In genomic region chr15:63124506-63124905, GRCh38 we compare ENCODE assay signal across 14 cellular contexts. TPM values are rescaled to one million over a fixed set of nuclear protein-coding genes. Genes with fewer than 3 reads are reported as not detected.
DNase-seq lines count a peak whose midpoint lies in the region; ATAC-seq and TF ChIP-seq lines count a peak whose summit lies in the region.
"Had no signal": no experiment of that assay in that cellular context is flagged by ENCODE, and none has a peak within 500 bp of the region (broad histone marks: within the 10 kb centered on the region; RNA-seq: fewer than 3 reads in every experiment).

No MANE protein-coding gene starts in this region.

- peaks cover 31% of the 10 kb centered on the region for H3K4me1 Mint-ChIP-seq in nephron progenitor cell
- peaks cover 8% of the 10 kb centered on the region for H3K4me1 Mint-ChIP-seq in MCF 10A (ENCODE audit: insufficient read depth, unreplicated experiment)
- H3K4me1 Mint-ChIP-seq in activated T-helper 17 cell treated with anti-CD3 and anti-CD28 coated beads, Interleukin-2, amount 50 U/mL, for 72 hours: peaks cover 4% of the 10 kb centered on the region

- no peak overlapping the region for H3K56ac ChIP-seq in IMR-90 (ENCODE audit: extremely low read depth, insufficient read depth, low read length)

- H3K4me1 ChIP-seq in BLaER1: peaks cover 20% of the 10 kb centered on the region
- H3K4me1 ChIP-seq in BLaER1 treated with 17β-estradiol and CSF1 and Interleukin-3, amounts not matched to agents 10 nM and 100 nM: peaks cover 7 to 33% (median 14%) of the 10 kb centered on the region in 10 experiments; a peak in 17 of 20 replicates
- H3K4me1 ChIP-seq in IMR-90 (ENCODE audit: control insufficient read depth, insufficient read depth, low read length): peaks cover 2% of the 10 kb centered on the region
- no peaks in the 10 kb centered on the region; the same call in 1 of the 2 replicates for H3K4me1 ChIP-seq in SJCRH30

- no peak overlapping the region for H2BK120ac ChIP-seq in IMR-90 (ENCODE audit: low read depth, low read length)

- H3K36me3 Mint-ChIP-seq in nephron progenitor cell (ENCODE audit: low read depth) (peaks cover 24% of the 10 kb centered on the region), MCF 10A (ENCODE audit: insufficient read depth, unreplicated experiment) (peaks cover 27% of the 10 kb centered on the region)
- H3K36me3 Mint-ChIP-seq in activated T-helper 17 cell treated with anti-CD3 and anti-CD28 coated beads, Interleukin-2, amount 50 U/mL, for 72 hours (ENCODE audit: low read depth): peaks cover 46% of the 10 kb centered on the region

- H2AFZ ChIP-seq in IMR-90 (replicated peaks; ENCODE audit: low read length, poor library complexity): no peak overlapping the region
- H2AFZ ChIP-seq: GM23338 had no signal

- no peak for TF ChIP-seq RAD21 in IMR-90 (IDR thresholded peaks at IDR 0.05; ENCODE audit: low read length)

- H3K4me3 ChIP-seq in BLaER1: no peak overlapping the region
- peak overlapping the region in 1 of 10 experiments; percentile 90; a peak in 1 of 20 replicates for H3K4me3 ChIP-seq in BLaER1 treated with 17β-estradiol and CSF1 and Interleukin-3, amounts not matched to agents 10 nM and 100 nM
- H3K4me3 ChIP-seq in IMR-90 (ENCODE audit: insufficient read depth, low read depth, low read length): no peak overlapping the region
- H3K4me3 ChIP-seq in SJCRH30: no peak overlapping the region
- H3K4me3 ChIP-seq: GM23338, HAP-1 had no signal

- no peak overlapping the region for H4K5ac ChIP-seq in IMR-90 (ENCODE audit: low read depth, low read length)

- no peak overlapping the region for H2BK5ac ChIP-seq in IMR-90 (ENCODE audit: low read depth, low read length, poor library complexity, severe bottlenecking)

- peaks cover 8% of the 10 kb centered on the region for H3K27me3 Mint-ChIP-seq in nephron progenitor cell (ENCODE audit: low read depth, poor library complexity)
- H3K27me3 Mint-ChIP-seq in MCF 10A (ENCODE audit: insufficient read depth, unreplicated experiment): no peaks in the 10 kb centered on the region
- H3K27me3 Mint-ChIP-seq in activated T-helper 17 cell treated with anti-CD3 and anti-CD28 coated beads, Interleukin-2, amount 50 U/mL, for 72 hours: no peaks in the 10 kb centered on the region

- TF ChIP-seq POLR2A in IMR-90 (IDR thresholded peaks at IDR 0.05; ENCODE audit: low read depth, low read length): no peak

- intact Hi-C loops in IMR-90 (cut with micrococcal nuclease): loop anchor here (5.0 kb wide), 1 partner anchor 67 kb away; no protein-coding TSS in a partner anchor
- intact Hi-C loops in MCF 10A (cut with micrococcal nuclease): no loop called here

- TF ChIP-seq CTCF in IMR-90 (conservative IDR thresholded peaks at IDR 0.05; ENCODE audit: low read depth, low read length) (no peak), nephron progenitor cell (IDR thresholded peaks at IDR 0.05) (no peak), MCF 10A (IDR thresholded peaks at IDR 0.05; ENCODE audit: unreplicated experiment) (no peak)

- no peak overlapping the region for H3K4ac ChIP-seq in IMR-90 (ENCODE audit: low read depth, low read length)

- H2AK5ac ChIP-seq in IMR-90 (ENCODE audit: low read depth, low read length): 0 out of 2 replicates have a peak overlapping the region, but pooled peaks have one; percentile 12

- no peak overlapping the region for H3K27ac ChIP-seq in BLaER1
- no peak overlapping the region for H3K27ac ChIP-seq in BLaER1 treated with 17β-estradiol and CSF1 and Interleukin-3, amounts not matched to agents 10 nM and 100 nM
- no peak overlapping the region for H3K27ac ChIP-seq in IMR-90 (ENCODE audit: insufficient read depth, low read length)
- peak overlapping the region; percentile 15; the same call in 1 of the 2 replicates for H3K27ac ChIP-seq in SJCRH30

- H4K8ac ChIP-seq in IMR-90 (ENCODE audit: low read depth in 2 of 2, low read length in 2 of 2): no peak overlapping the region

- POLR2A ChIA-PET in IMR-90 (lab: Charles Lee; ENCODE audit: unreplicated experiment): no interaction called here
- POLR2A ChIA-PET in MCF 10A (lab: Yijun Ruan, JAX): interaction anchor here (0.9 to 3.0 kb wide), 3 partner anchors 10 to 33 kb away, joined by 3 to 17 read pairs (median 3); partner anchors contain the start of gene RPS27L

- CTCF ChIA-PET in IMR-90 (lab: Yijun Ruan, JAX) (interaction anchor here (0.6 kb wide), 1 partner anchor 76 kb away, joined by 3 read pairs; no protein-coding TSS in a partner anchor), MCF 10A (lab: Yijun Ruan, JAX) (interaction anchor here (1.2 kb wide), 1 partner anchor 31 kb away, joined by 4 read pairs; no protein-coding TSS in a partner anchor)

- ATAC-seq in IMR-90 (ENCODE audit: low read depth): no peak
- no peak for ATAC-seq in activated T-helper 17 cell treated with anti-CD3 and anti-CD28 coated beads, Interleukin-2, amount 50 U/mL, for 72 hours (replicated peaks)
- ATAC-seq: CD8-positive, alpha-beta T cell; GM23338 had no signal

- H3K18ac ChIP-seq in IMR-90 (ENCODE audit: low read depth, low read length): no peak overlapping the region

- dilution Hi-C loops in IMR-90 (cut with HindIII; ENCODE audit: low sequenced_read_pairs, unreplicated experiment): no loop called here

- no peak for DNase-seq in IMR-90
- peak; percentile 56 to 74 for DNase-seq in SJCRH30
- no peak for DNase-seq in NK-92 treated with Interleukin-12 subunit alpha and Interleukin-12 subunit beta, amount 100 ng/mL, for 24 hours (lab: John Stamatoyannopoulos, UW)
- no peak for DNase-seq in nephron progenitor cell
- no peak for DNase-seq in MCF 10A (ENCODE audit: unreplicated experiment)
- DNase-seq: CD8-positive, alpha-beta T cell; DMS53; DMS79 treated with DMSO at 0.1 percent for 48 hours; GF-D8 had no signal

- H3K4me3 Mint-ChIP-seq in nephron progenitor cell (no peak overlapping the region), MCF 10A (ENCODE audit: unreplicated experiment) (no peak overlapping the region)
- H3K4me3 Mint-ChIP-seq in activated T-helper 17 cell treated with anti-CD3 and anti-CD28 coated beads, Interleukin-2, amount 50 U/mL, for 72 hours: no peak overlapping the region
- H3K4me3 Mint-ChIP-seq: CD8-positive, alpha-beta T cell; GM23338 had no signal

- peaks cover 22% of the 10 kb centered on the region for H3K9me3 Mint-ChIP-seq in nephron progenitor cell
- peaks cover 15% of the 10 kb centered on the region for H3K9me3 Mint-ChIP-seq in MCF 10A (ENCODE audit: unreplicated experiment)
- H3K9me3 Mint-ChIP-seq in activated T-helper 17 cell treated with anti-CD3 and anti-CD28 coated beads, Interleukin-2, amount 50 U/mL, for 72 hours: peaks cover 6% of the 10 kb centered on the region

- peak overlapping the region; percentile 61 for H3K4me2 ChIP-seq in BLaER1
- H3K4me2 ChIP-seq in BLaER1 treated with 17β-estradiol and CSF1 and Interleukin-3, amounts not matched to agents 10 nM and 100 nM: peak overlapping the region in 8 of 11 experiments; percentile 1 to 65 (median 46); a peak in 12 of 22 replicates
- H3K4me2 ChIP-seq in IMR-90 (ENCODE audit: low read depth, low read length): no peak overlapping the region
- H3K4me2 ChIP-seq: GM23338 had no signal

- H3K9me1 ChIP-seq in IMR-90 (ENCODE audit: insufficient read depth, low read length): peaks cover 10% of the 10 kb centered on the region

- no peak overlapping the region for H4K91ac ChIP-seq in IMR-90 (ENCODE audit: insufficient read depth, low read depth, low read length)

- no peaks in the 10 kb centered on the region for H3K27me3 ChIP-seq in BLaER1
- no peaks in the 10 kb centered on the region for H3K27me3 ChIP-seq in BLaER1 treated with 17β-estradiol and CSF1 and Interleukin-3, amounts not matched to agents 10 nM and 100 nM
- H3K27me3 ChIP-seq in IMR-90 (ENCODE audit: control insufficient read depth, insufficient read depth, low read length): no peaks in the 10 kb centered on the region
- H3K27me3 ChIP-seq in SJCRH30: no peaks in the 10 kb centered on the region

- H3K23ac ChIP-seq in IMR-90 (ENCODE audit: low read depth, low read length): no peak overlapping the region

- H2AK9ac ChIP-seq in IMR-90 (replicated peaks; ENCODE audit: low read depth, low read length, poor library complexity): no peak overlapping the region

- no peak overlapping the region for H2BK20ac ChIP-seq in IMR-90 (ENCODE audit: low read depth, low read length)

- no peak overlapping the region for H3K9ac ChIP-seq in BLaER1
- H3K9ac ChIP-seq in BLaER1 treated with 17β-estradiol and CSF1 and Interleukin-3, amounts not matched to agents 10 nM and 100 nM: no peak overlapping the region
- H3K9ac ChIP-seq in IMR-90 (ENCODE audit: low read depth, low read length): no peak overlapping the region

- H3K36me3 ChIP-seq in BLaER1 (0 out of 2 replicates have a peak, but pooled peaks cover 3% of the 10 kb centered on the region), IMR-90 (ENCODE audit: control insufficient read depth, insufficient read depth, low read length) (peaks cover 21% of the 10 kb centered on the region), SJCRH30 (peaks cover 6% of the 10 kb centered on the region; the same call in 1 of the 2 replicates)
- H3K36me3 ChIP-seq in BLaER1 treated with 17β-estradiol and CSF1 and Interleukin-3, amounts not matched to agents 10 nM and 100 nM: peaks cover 8 to 58% (median 20%) of the 10 kb centered on the region in 11 experiments; a peak in 16 of 22 replicates

- no peak overlapping the region for H3K14ac ChIP-seq in IMR-90 (replicated peaks; ENCODE audit: low read depth, low read length)

- BruUV-seq in IMR-90 (replicated peaks; lab: Mats Ljungman, UMichigan): no TSS peak
- BruUV-seq in MCF 10A (replicated peaks; lab: Mats Ljungman, UMichigan): no TSS peak

- no peak overlapping the region for H2BK15ac ChIP-seq in IMR-90 (ENCODE audit: low read depth, low read length)

- no peaks in the 10 kb centered on the region for H4K20me1 ChIP-seq in BLaER1
- peaks cover 0 to 69% (median 0%) of the 10 kb centered on the region in 11 experiments; a peak in 5 of 22 replicates for H4K20me1 ChIP-seq in BLaER1 treated with 17β-estradiol and CSF1 and Interleukin-3, amounts not matched to agents 10 nM and 100 nM
- peaks cover 7% of the 10 kb centered on the region; the same call in 1 of the 2 replicates for H4K20me1 ChIP-seq in IMR-90 (ENCODE audit: insufficient read depth, low read length)

- in situ Hi-C loops in IMR-90 (cut with MboI; ENCODE audit: low sequenced_read_pairs): no loop called here

- peaks cover 14 to 40% of the 10 kb centered on the region in 2 experiments for H3K79me1 ChIP-seq in IMR-90 (ENCODE audit: low read depth in 1 of 2, low read length in 2 of 2)

- H3K27ac Mint-ChIP-seq in nephron progenitor cell (no peak overlapping the region), MCF 10A (ENCODE audit: low read depth, unreplicated experiment) (no peak overlapping the region)
- H3K27ac Mint-ChIP-seq in activated T-helper 17 cell treated with anti-CD3 and anti-CD28 coated beads, Interleukin-2, amount 50 U/mL, for 72 hours: no peak overlapping the region
- H3K27ac Mint-ChIP-seq: CD8-positive, alpha-beta T cell; GM23338 had no signal

- WGBS in IMR-90 (ENCODE audit: extremely low coverage in 2 of 2, insufficient read length in 1 of 2), 2 experiments: 80% methylated on average over 3 of the region's 9 CpGs; no CpG with 5 or more reads in 1 of the 2 experiments

- peaks cover 14% of the 10 kb centered on the region for H3K9me3 ChIP-seq in BLaER1
- peaks cover 17 to 19% (median 18%) of the 10 kb centered on the region in 11 experiments for H3K9me3 ChIP-seq in BLaER1 treated with 17β-estradiol and CSF1 and Interleukin-3, amounts not matched to agents 10 nM and 100 nM (replicated peaks in 1 of 11)
- peaks cover under 1% of the 10 kb centered on the region; the same call in 1 of the 2 replicates for H3K9me3 ChIP-seq in IMR-90 (ENCODE audit: control insufficient read depth, insufficient read depth, low read length)
- H3K9me3 ChIP-seq in SJCRH30 (replicated peaks): no peaks in the 10 kb centered on the region

RNA-seq across cellular contexts. Expression of gene LACTB, which starts 2.8 kb away (rescaled TPM):
- total RNA-seq in IMR-90 (2012; rRNA removed): 12.9 and 41.7 TPM in 2 replicates
- 31.0 and 32.7 TPM in 2 replicates for polyA plus RNA-seq in IMR-90 (2012; rRNA removed)
- polyA plus RNA-seq in IMR-90 (2012; cell fraction: cytosol; rRNA removed): 11.5 and 15.9 TPM in 2 replicates
- polyA plus RNA-seq in IMR-90 (2012; cell fraction: nucleus; rRNA removed; ENCODE audit: low replicate concordance): 11.3 and 22.6 TPM in 2 replicates
- 12.9 and 13.2 TPM in 2 replicates for total RNA-seq in SJCRH30 (2014; rRNA removed; shearing (Covaris generic))
- 9.9 and 16.3 TPM in 2 replicates for total RNA-seq in MCF 10A (2022)
- 10 to 100 TPM; 20.3 to 26.0 TPM for total RNA-seq in activated T-helper 17 cell treated with anti-CD3 and anti-CD28 coated beads, Interleukin-2, amount 50 U/mL, for 72 hours

RNA-seq across cellular contexts. Expression of gene RPS27L, which starts 32.8 kb away (rescaled TPM):
- 53.1 and 64.7 TPM in 2 replicates for total RNA-seq in IMR-90 (2012; rRNA removed)
- 302 and 361 TPM in 2 replicates for polyA plus RNA-seq in IMR-90 (2012; rRNA removed)
- polyA plus RNA-seq in IMR-90 (2012; cell fraction: cytosol; rRNA removed): 13.0 and 33.3 TPM in 2 replicates
- polyA plus RNA-seq in IMR-90 (2012; cell fraction: nucleus; rRNA removed; ENCODE audit: low replicate concordance): 11.4 and 110 TPM in 2 replicates
- total RNA-seq in SJCRH30 (2014; rRNA removed; shearing (Covaris generic)): 178 and 185 TPM in 2 replicates
- 154 and 172 TPM in 2 replicates for total RNA-seq in MCF 10A (2022)
- total RNA-seq in activated T-helper 17 cell treated with anti-CD3 and anti-CD28 coated beads, Interleukin-2, amount 50 U/mL, for 72 hours: 100 to 1,000 TPM; 187 to 240 TPM

Comparison
In these comparisons a context has a peak if more than half of its experiments do, and no peak if none do; other contexts are left out.
1. DNase-seq: peak in SJCRH30 (2 of 2); none in IMR-90 (single experiment), NK-92 treated with Interleukin-12 subunit alpha and Interleukin-12 subunit beta, amount 100 ng/mL, for 24 hours (single experiment), nephron progenitor cell (single experiment) and MCF 10A (single experiment).